1 cellular context compared by ENCODE assay signal in genomic region chr6:33116417-33116816, GRCh38.
TF ChIP-seq lines count a peak whose summit lies in the region.

No MANE protein-coding gene starts in this region.

TF ChIP-seq in GM23338, 12 proteins besides CTCF, POLR2A, EP300 and RAD21 (continued from another document):
- TF ChIP-seq ZNF114 (CRISPR knock-in tag; IDR thresholded peaks at IDR 0.05): no peak
